Comparison of ENCODE assay signal across 1 cellular context in the genomic region with DNA sequence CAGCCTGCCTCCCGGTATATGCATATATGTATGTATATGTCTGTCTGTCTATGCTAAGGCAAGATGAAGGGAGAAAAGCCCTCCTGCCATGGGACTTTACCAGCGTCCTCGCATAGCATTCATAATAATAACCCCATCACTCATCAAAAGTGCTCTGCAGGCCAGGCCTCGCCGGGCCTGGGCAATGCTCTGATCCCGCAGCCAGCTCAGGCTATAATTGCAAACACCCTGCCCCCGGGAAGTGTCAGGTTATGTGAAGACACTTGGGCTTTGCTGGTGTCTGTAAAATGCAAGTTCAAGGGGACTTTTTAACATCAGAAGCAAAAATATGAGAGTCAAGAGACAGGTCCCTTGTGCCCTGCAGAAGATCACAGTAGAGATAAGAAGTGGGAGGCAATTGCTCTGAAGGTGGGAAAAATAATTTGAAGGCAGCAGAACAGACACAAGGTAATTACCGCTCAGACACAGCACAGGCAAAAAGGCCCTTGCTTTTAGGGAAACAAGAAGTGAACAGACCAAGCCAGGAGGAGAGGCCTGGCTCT.
TF ChIP-seq lines count a peak whose summit lies in the region.

No MANE protein-coding gene starts in this region.

TF ChIP-seq in GM23338, 12 proteins besides CTCF, POLR2A, EP300 and RAD21 (continued from another document):
- TF ChIP-seq, protein P1, sequence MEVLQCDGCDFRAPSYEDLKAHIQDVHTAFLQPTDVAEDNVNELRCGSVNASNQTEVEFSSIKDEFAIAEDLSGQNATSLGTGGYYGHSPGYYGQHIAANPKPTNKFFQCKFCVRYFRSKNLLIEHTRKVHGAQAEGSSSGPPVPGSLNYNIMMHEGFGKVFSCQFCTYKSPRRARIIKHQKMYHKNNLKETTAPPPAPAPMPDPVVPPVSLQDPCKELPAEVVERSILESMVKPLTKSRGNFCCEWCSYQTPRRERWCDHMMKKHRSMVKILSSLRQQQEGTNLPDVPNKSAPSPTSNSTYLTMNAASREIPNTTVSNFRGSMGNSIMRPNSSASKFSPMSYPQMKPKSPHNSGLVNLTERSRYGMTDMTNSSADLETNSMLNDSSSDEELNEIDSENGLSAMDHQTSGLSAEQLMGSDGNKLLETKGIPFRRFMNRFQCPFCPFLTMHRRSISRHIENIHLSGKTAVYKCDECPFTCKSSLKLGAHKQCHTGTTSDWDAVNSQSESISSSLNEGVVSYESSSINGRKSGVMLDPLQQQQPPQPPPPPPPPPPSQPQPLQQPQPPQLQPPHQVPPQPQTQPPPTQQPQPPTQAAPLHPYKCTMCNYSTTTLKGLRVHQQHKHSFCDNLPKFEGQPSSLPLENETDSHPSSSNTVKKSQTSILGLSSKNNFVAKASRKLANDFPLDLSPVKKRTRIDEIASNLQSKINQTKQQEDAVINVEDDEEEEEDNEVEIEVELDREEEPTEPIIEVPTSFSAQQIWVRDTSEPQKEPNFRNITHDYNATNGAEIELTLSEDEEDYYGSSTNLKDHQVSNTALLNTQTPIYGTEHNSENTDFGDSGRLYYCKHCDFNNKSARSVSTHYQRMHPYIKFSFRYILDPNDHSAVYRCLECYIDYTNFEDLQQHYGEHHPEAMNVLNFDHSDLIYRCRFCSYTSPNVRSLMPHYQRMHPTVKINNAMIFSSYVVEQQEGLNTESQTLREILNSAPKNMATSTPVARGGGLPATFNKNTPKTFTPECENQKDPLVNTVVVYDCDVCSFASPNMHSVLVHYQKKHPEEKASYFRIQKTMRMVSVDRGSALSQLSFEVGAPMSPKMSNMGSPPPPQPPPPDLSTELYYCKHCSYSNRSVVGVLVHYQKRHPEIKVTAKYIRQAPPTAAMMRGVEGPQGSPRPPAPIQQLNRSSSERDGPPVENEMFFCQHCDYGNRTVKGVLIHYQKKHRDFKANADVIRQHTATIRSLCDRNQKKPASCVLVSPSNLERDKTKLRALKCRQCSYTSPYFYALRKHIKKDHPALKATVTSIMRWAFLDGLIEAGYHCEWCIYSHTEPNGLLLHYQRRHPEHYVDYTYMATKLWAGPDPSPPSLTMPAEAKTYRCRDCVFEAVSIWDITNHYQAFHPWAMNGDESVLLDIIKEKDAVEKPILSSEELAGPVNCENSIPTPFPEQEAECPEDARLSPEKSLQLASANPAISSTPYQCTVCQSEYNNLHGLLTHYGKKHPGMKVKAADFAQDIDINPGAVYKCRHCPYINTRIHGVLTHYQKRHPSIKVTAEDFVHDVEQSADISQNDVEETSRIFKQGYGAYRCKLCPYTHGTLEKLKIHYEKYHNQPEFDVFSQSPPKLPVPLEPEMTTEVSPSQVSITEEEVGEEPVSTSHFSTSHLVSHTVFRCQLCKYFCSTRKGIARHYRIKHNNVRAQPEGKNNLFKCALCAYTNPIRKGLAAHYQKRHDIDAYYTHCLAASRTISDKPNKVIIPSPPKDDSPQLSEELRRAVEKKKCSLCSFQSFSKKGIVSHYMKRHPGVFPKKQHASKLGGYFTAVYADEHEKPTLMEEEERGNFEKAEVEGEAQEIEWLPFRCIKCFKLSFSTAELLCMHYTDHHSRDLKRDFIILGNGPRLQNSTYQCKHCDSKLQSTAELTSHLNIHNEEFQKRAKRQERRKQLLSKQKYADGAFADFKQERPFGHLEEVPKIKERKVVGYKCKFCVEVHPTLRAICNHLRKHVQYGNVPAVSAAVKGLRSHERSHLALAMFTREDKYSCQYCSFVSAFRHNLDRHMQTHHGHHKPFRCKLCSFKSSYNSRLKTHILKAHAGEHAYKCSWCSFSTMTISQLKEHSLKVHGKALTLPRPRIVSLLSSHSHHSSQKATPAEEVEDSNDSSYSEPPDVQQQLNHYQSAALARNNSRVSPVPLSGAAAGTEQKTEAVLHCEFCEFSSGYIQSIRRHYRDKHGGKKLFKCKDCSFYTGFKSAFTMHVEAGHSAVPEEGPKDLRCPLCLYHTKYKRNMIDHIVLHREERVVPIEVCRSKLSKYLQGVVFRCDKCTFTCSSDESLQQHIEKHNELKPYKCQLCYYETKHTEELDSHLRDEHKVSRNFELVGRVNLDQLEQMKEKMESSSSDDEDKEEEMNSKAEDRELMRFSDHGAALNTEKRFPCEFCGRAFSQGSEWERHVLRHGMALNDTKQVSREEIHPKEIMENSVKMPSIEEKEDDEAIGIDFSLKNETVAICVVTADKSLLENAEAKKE (CRISPR knock-in tag; IDR thresholded peaks at IDR 0.05): no peak
- no peak for TF ChIP-seq EZH2 (IDR thresholded peaks at IDR 0.05; ENCODE audit: low read depth, unreplicated experiment)
- no peak for TF ChIP-seq CREB1 (CRISPR knock-in tag; IDR thresholded peaks at IDR 0.05; ENCODE audit: low read depth)
- TF ChIP-seq, protein P2, sequence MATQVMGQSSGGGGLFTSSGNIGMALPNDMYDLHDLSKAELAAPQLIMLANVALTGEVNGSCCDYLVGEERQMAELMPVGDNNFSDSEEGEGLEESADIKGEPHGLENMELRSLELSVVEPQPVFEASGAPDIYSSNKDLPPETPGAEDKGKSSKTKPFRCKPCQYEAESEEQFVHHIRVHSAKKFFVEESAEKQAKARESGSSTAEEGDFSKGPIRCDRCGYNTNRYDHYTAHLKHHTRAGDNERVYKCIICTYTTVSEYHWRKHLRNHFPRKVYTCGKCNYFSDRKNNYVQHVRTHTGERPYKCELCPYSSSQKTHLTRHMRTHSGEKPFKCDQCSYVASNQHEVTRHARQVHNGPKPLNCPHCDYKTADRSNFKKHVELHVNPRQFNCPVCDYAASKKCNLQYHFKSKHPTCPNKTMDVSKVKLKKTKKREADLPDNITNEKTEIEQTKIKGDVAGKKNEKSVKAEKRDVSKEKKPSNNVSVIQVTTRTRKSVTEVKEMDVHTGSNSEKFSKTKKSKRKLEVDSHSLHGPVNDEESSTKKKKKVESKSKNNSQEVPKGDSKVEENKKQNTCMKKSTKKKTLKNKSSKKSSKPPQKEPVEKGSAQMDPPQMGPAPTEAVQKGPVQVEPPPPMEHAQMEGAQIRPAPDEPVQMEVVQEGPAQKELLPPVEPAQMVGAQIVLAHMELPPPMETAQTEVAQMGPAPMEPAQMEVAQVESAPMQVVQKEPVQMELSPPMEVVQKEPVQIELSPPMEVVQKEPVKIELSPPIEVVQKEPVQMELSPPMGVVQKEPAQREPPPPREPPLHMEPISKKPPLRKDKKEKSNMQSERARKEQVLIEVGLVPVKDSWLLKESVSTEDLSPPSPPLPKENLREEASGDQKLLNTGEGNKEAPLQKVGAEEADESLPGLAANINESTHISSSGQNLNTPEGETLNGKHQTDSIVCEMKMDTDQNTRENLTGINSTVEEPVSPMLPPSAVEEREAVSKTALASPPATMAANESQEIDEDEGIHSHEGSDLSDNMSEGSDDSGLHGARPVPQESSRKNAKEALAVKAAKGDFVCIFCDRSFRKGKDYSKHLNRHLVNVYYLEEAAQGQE (IDR thresholded peaks at IDR 0.05; ENCODE audit: unreplicated experiment): no peak
- no peak for TF ChIP-seq NANOG (IDR thresholded peaks at IDR 0.05; ENCODE audit: borderline replicate concordance)
- TF ChIP-seq ZNF114 (CRISPR knock-in tag; IDR thresholded peaks at IDR 0.05): no peak
- no peak for TF ChIP-seq ZNF331 (CRISPR knock-in tag; IDR thresholded peaks at IDR 0.05; ENCODE audit: low read depth)
- no peak for TF ChIP-seq POLR2AphosphoS5 (IDR thresholded peaks at IDR 0.05; ENCODE audit: low read depth)
- TF ChIP-seq EZH2phosphoT487 (IDR thresholded peaks at IDR 0.05; ENCODE audit: unreplicated experiment): no peak
- no peak for TF ChIP-seq STAT1 (IDR thresholded peaks at IDR 0.05; ENCODE audit: unreplicated experiment)
TF ChIP-seq in GM23338: peak in this region for 0.
